30 cellular contexts compared by ENCODE assay signal in the genomic region with DNA sequence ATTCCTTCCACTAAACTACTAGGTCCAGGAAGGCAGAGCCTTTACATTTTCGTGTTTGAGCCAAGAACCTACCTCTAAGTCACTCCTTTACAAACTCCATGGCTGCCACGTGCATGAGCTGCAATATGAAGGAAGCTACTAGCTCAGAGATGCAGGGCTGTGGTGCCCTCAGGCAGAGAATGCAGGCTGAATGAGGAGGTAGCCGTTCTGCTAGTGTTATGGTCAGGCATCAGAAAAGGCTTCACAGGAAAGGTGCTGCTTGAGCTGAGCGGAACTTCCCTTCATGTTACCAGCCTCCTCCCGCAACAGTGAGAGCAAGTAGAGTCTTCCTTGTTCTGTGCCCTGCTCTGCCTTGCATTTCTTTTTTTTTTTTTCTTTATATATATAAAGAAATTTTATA.
"Had no signal": no experiment of that assay in that cellular context is flagged by ENCODE, and none has a peak within 500 bp of the region (broad histone marks: within the 10 kb centered on the region; RNA-seq: fewer than 3 reads in every experiment).

No MANE protein-coding gene starts in this region.

- H3K9me3 Mint-ChIP-seq: activated CD4-positive, alpha-beta memory T cell treated with anti-CD3 and anti-CD28 coated beads for 36 hours; activated naive CD4-positive, alpha-beta T cell treated with anti-CD3 and anti-CD28 coated beads for 36 hours; activated naive CD4-positive, alpha-beta T cell treated with anti-CD3 and anti-CD28 coated beads, Interleukin-2, amount 50 U/mL, for 24 hours; activated naive CD8-positive, alpha-beta T cell treated with anti-CD3 and anti-CD28 coated beads for 36 hours; activated naive CD8-positive, alpha-beta T cell treated with anti-CD3 and anti-CD28 coated beads, Interleukin-2, amount 50 U/mL, for 24 hours; activated T-helper 1 cell treated with anti-CD3 and anti-CD28 coated beads, Interleukin-12 subunit alpha, Interleukin-12 subunit beta, Interleukin-2, Interleukin-4 antibody, amounts not matched to agents 30 ng/mL and 10 ng/mL and 1 ng/mL, durations not matched to agents 14 hours and 24 hours and 36 hours; activated T-helper 2 cell treated with anti-CD3 and anti-CD28 coated beads, Interferon-gamma antibody, Interleukin-2, Interleukin-4, amounts not matched to agents 10 μg/mL and 5 μg/mL and 100 μg/mL, durations not matched to agents 14 hours and 24 hours and 36 hours had no signal

- H3K4me3 Mint-ChIP-seq: activated CD4-positive, alpha-beta memory T cell treated with anti-CD3 and anti-CD28 coated beads for 36 hours; activated CD8-positive, alpha-beta memory T cell treated with anti-CD3 and anti-CD28 coated beads, Interleukin-2, amount 10 ng/mL, durations not matched to agents 7 days and 5 days; activated CD8-positive, alpha-beta T cell treated with anti-CD3 and anti-CD28 coated beads, Interleukin-2, amount 10 ng/mL, durations not matched to agents 7 days and 5 days; activated naive CD4-positive, alpha-beta T cell treated with anti-CD3 and anti-CD28 coated beads for 36 hours; activated naive CD4-positive, alpha-beta T cell treated with anti-CD3 and anti-CD28 coated beads, Interleukin-2, amount 50 U/mL, for 24 hours; activated naive CD8-positive, alpha-beta T cell treated with anti-CD3 and anti-CD28 coated beads for 36 hours; activated naive CD8-positive, alpha-beta T cell treated with anti-CD3 and anti-CD28 coated beads, Interleukin-2, amount 50 U/mL, for 24 hours; activated T-helper 1 cell treated with anti-CD3 and anti-CD28 coated beads, Interleukin-12 subunit alpha, Interleukin-12 subunit beta, Interleukin-2, Interleukin-4 antibody, amounts not matched to agents 30 ng/mL and 10 ng/mL and 1 ng/mL, durations not matched to agents 14 hours and 24 hours and 36 hours had no signal

- H3K27me3 ChIP-seq: adrenal gland, body of pancreas, esophagus muscularis mucosa, foreskin keratinocyte, gastrocnemius medialis, heart left ventricle had no signal

- H3K27ac ChIP-seq: adrenal gland, body of pancreas, esophagus muscularis mucosa, foreskin keratinocyte, gastrocnemius medialis, heart left ventricle had no signal

- H3K4me3 ChIP-seq: adrenal gland, body of pancreas, esophagus muscularis mucosa, gastrocnemius medialis, heart left ventricle had no signal

- DNase-seq: activated CD4-positive, alpha-beta memory T cell treated with anti-CD3 and anti-CD28 coated beads for 36 hours; activated CD4-positive, alpha-beta T cell treated with anti-CD3 and anti-CD28 coated beads, Interleukin-2, amount 50 U/mL, for 1 hour; activated CD8-positive, alpha-beta memory T cell treated with anti-CD3 and anti-CD28 coated beads, Interleukin-2, amount 10 ng/mL, durations not matched to agents 7 days and 5 days; activated CD8-positive, alpha-beta memory T cell treated with anti-CD3 and anti-CD28 coated beads, Interleukin-2, amount 50 U/mL, for 4 hours; activated CD8-positive, alpha-beta T cell treated with anti-CD3 and anti-CD28 coated beads, Interleukin-2, amount 10 ng/mL, durations not matched to agents 7 days and 5 days; activated effector memory CD4-positive, alpha-beta T cell treated with anti-CD3 and anti-CD28 coated beads, Interleukin-2, amount 50 U/mL, for 16 hours; activated naive CD4-positive, alpha-beta T cell treated with anti-CD3 and anti-CD28 coated beads for 36 hours; activated naive CD8-positive, alpha-beta T cell treated with anti-CD3 and anti-CD28 coated beads for 36 hours; activated naive CD8-positive, alpha-beta T cell treated with anti-CD3 and anti-CD28 coated beads, Interleukin-2, amount 50 U/mL, for 24 hours; activated T-cell treated with anti-CD3 and anti-CD28 coated beads, Interleukin-2, amount 50 U/mL, for 1 hour; activated T-cell treated with anti-CD3 and anti-CD28 coated beads, Interleukin-2, amount 50 U/mL, for 48 hours; adrenal gland; amygdala; aorta; body of pancreas; caudate nucleus; cortex of kidney; dermis blood vessel endothelial cell; effector CD8-positive, alpha-beta T cell; erythroblast; foreskin keratinocyte; gastrocnemius medialis; glutamatergic neuron; heart left ventricle; T-helper 2 cell had no signal

- H3K9me3 ChIP-seq: body of pancreas, esophagus muscularis mucosa, gastrocnemius medialis, heart left ventricle had no signal

- H3K27me3 Mint-ChIP-seq: activated CD4-positive, alpha-beta memory T cell treated with anti-CD3 and anti-CD28 coated beads for 36 hours; activated CD8-positive, alpha-beta memory T cell treated with anti-CD3 and anti-CD28 coated beads, Interleukin-2, amount 10 ng/mL, durations not matched to agents 7 days and 5 days had no signal

- H3K4me1 ChIP-seq: body of pancreas, gastrocnemius medialis, heart left ventricle had no signal

- H3K4me1 Mint-ChIP-seq: activated CD8-positive, alpha-beta memory T cell treated with anti-CD3 and anti-CD28 coated beads, Interleukin-2, amount 10 ng/mL, durations not matched to agents 7 days and 5 days; activated naive CD4-positive, alpha-beta T cell treated with anti-CD3 and anti-CD28 coated beads, Interleukin-2, amount 50 U/mL, for 24 hours; activated naive CD8-positive, alpha-beta T cell treated with anti-CD3 and anti-CD28 coated beads for 36 hours; activated naive CD8-positive, alpha-beta T cell treated with anti-CD3 and anti-CD28 coated beads, Interleukin-2, amount 50 U/mL, for 24 hours had no signal

- ATAC-seq: activated CD4-positive, CD25-positive, alpha-beta regulatory T cell treated with anti-CD3 and anti-CD28 coated beads, Interleukin-2, amount 50 U/mL, for 24 hours; activated CD8-positive, alpha-beta memory T cell treated with anti-CD3 and anti-CD28 coated beads, Interleukin-2, amount 10 ng/mL, durations not matched to agents 7 days and 5 days; activated CD8-positive, alpha-beta T cell treated with anti-CD3 and anti-CD28 coated beads, Interleukin-2, amount 10 ng/mL, durations not matched to agents 7 days and 5 days; activated naive CD8-positive, alpha-beta T cell treated with anti-CD3 and anti-CD28 coated beads, Interleukin-2, amount 50 U/mL, for 24 hours; body of pancreas; foreskin keratinocyte; gastrocnemius medialis; heart left ventricle had no signal

- H3K36me3 Mint-ChIP-seq: activated CD4-positive, alpha-beta memory T cell treated with anti-CD3 and anti-CD28 coated beads for 36 hours; activated CD8-positive, alpha-beta memory T cell treated with anti-CD3 and anti-CD28 coated beads, Interleukin-2, amount 10 ng/mL, durations not matched to agents 7 days and 5 days; activated naive CD4-positive, alpha-beta T cell treated with anti-CD3 and anti-CD28 coated beads, Interleukin-2, amount 50 U/mL, for 24 hours; activated naive CD8-positive, alpha-beta T cell treated with anti-CD3 and anti-CD28 coated beads for 36 hours had no signal

- H3K27ac Mint-ChIP-seq: activated CD4-positive, alpha-beta memory T cell treated with anti-CD3 and anti-CD28 coated beads for 36 hours; activated CD8-positive, alpha-beta memory T cell treated with anti-CD3 and anti-CD28 coated beads, Interleukin-2, amount 10 ng/mL, durations not matched to agents 7 days and 5 days; activated CD8-positive, alpha-beta T cell treated with anti-CD3 and anti-CD28 coated beads, Interleukin-2, amount 10 ng/mL, durations not matched to agents 7 days and 5 days; activated naive CD4-positive, alpha-beta T cell treated with anti-CD3 and anti-CD28 coated beads for 36 hours; activated naive CD4-positive, alpha-beta T cell treated with anti-CD3 and anti-CD28 coated beads, Interleukin-2, amount 50 U/mL, for 24 hours; activated naive CD8-positive, alpha-beta T cell treated with anti-CD3 and anti-CD28 coated beads for 36 hours; activated naive CD8-positive, alpha-beta T cell treated with anti-CD3 and anti-CD28 coated beads, Interleukin-2, amount 50 U/mL, for 24 hours; activated T-helper 1 cell treated with anti-CD3 and anti-CD28 coated beads, Interleukin-12 subunit alpha, Interleukin-12 subunit beta, Interleukin-2, Interleukin-4 antibody, amounts not matched to agents 30 ng/mL and 10 ng/mL and 1 ng/mL, durations not matched to agents 14 hours and 24 hours and 36 hours; activated T-helper 2 cell treated with anti-CD3 and anti-CD28 coated beads, Interferon-gamma antibody, Interleukin-2, Interleukin-4, amounts not matched to agents 10 μg/mL and 5 μg/mL and 100 μg/mL, durations not matched to agents 14 hours and 24 hours and 36 hours had no signal
